In genomic region chr17:29591737-29592624, GRCh38 we compare ENCODE assay signal across 8 cellular contexts. TPM values are rescaled to one million over a fixed set of nuclear protein-coding genes. Genes with fewer than 3 reads are reported as not detected.
DNase-seq lines count a peak whose midpoint lies in the region; ATAC-seq and TF ChIP-seq lines count a peak whose summit lies in the region.

No MANE protein-coding gene starts in this region.

- peaks cover 26 to 29% of the 10 kb centered on the region in 2 donors for H3K4me1 Mint-ChIP-seq in natural killer cell treated with Interleukin-12 subunit alpha and Interleukin-12 subunit beta and Interleukin-15 and Interleukin-18, amount 100 ng/mL, for 72 hours (ENCODE audit: low read depth in 2 of 2)
- H3K4me1 Mint-ChIP-seq in stimulated activated naive CD8-positive, alpha-beta T cell treated with anti-CD3 and anti-CD28 coated beads, Interleukin-15, amount 100 ng/mL, for 72 hours: peaks cover 77% of the 10 kb centered on the region

- peak overlapping the region; percentile 60 for H3K4me3 Mint-ChIP-seq in natural killer cell treated with Interleukin-12 subunit alpha and Interleukin-12 subunit beta and Interleukin-15 and Interleukin-18, amount 100 ng/mL, for 72 hours
- H3K4me3 Mint-ChIP-seq in stimulated activated naive CD8-positive, alpha-beta T cell treated with anti-CD3 and anti-CD28 coated beads, Interleukin-15, amount 100 ng/mL, for 72 hours: peak overlapping the region; percentile 82 to 91

- H2AFZ ChIP-seq in Loucy (ENCODE audit: low read length): peak overlapping the region; percentile 100

- peak overlapping the region; percentile 78 for H3K9ac ChIP-seq in Loucy (ENCODE audit: low read depth, low read length, poor library complexity, severe bottlenecking)

- H3K27ac Mint-ChIP-seq in natural killer cell treated with Interleukin-12 subunit alpha and Interleukin-12 subunit beta and Interleukin-15 and Interleukin-18, amount 100 ng/mL, for 72 hours: peak overlapping the region in 1 of 2 donors; percentile 16
- H3K27ac Mint-ChIP-seq in stimulated activated naive CD8-positive, alpha-beta T cell treated with anti-CD3 and anti-CD28 coated beads, Interleukin-15, amount 100 ng/mL, for 72 hours: no peak overlapping the region

- no peaks in the 10 kb centered on the region for H3F3A ChIP-seq in Loucy (ENCODE audit: low read depth)

- peak; percentile 88 for TF ChIP-seq CTCF in Loucy (conservative IDR thresholded peaks at IDR 0.05; ENCODE audit: low read length)

- ATAC-seq in natural killer cell treated with Interleukin-12 subunit alpha and Interleukin-12 subunit beta and Interleukin-15 and Interleukin-18, amount 100 ng/mL, for 72 hours: peak; percentile 50 to 68
- ATAC-seq in stimulated activated naive CD8-positive, alpha-beta T cell treated with anti-CD3 and anti-CD28 coated beads, Interleukin-15, amount 100 ng/mL, for 72 hours: peak; percentile 51
- ATAC-seq in GM21619 (IDR thresholded peaks at IDR 0.05; ENCODE audit: unreplicated experiment): no peak

- no peaks in the 10 kb centered on the region for H3K9me3 ChIP-seq in Loucy (ENCODE audit: insufficient read depth, low read depth, low read length)

- no peaks in the 10 kb centered on the region for H3K9me3 Mint-ChIP-seq in natural killer cell treated with Interleukin-12 subunit alpha and Interleukin-12 subunit beta and Interleukin-15 and Interleukin-18, amount 100 ng/mL, for 72 hours
- H3K9me3 Mint-ChIP-seq in stimulated activated naive CD8-positive, alpha-beta T cell treated with anti-CD3 and anti-CD28 coated beads, Interleukin-15, amount 100 ng/mL, for 72 hours: no peaks in the 10 kb centered on the region

- peaks cover 0 to 2% of the 10 kb centered on the region in 2 donors for H3K27me3 Mint-ChIP-seq in natural killer cell treated with Interleukin-12 subunit alpha and Interleukin-12 subunit beta and Interleukin-15 and Interleukin-18, amount 100 ng/mL, for 72 hours
- H3K27me3 Mint-ChIP-seq in stimulated activated naive CD8-positive, alpha-beta T cell treated with anti-CD3 and anti-CD28 coated beads, Interleukin-15, amount 100 ng/mL, for 72 hours: no peaks in the 10 kb centered on the region

- peaks cover 29% of the 10 kb centered on the region for H3K79me2 ChIP-seq in Loucy (ENCODE audit: insufficient read depth, low read length)

- DNase-seq in EL (peak; percentile 84), RPMI8226 (peak; percentile 86), fibroblast of peridontal ligament (ENCODE audit: extremely low read depth) (peak; percentile 61)
- peak; percentile 72 for DNase-seq in activated T-helper 9 cell treated with anti-CD3 and anti-CD28 coated beads, Interleukin-2, amount 50 U/mL, for 16 hours (ENCODE audit: low read depth)
- DNase-seq in natural killer cell treated with Interleukin-12 subunit alpha and Interleukin-12 subunit beta and Interleukin-15 and Interleukin-18, amount 100 ng/mL, for 72 hours (ENCODE audit: low spot score): peak; percentile 82
- DNase-seq in stimulated activated naive CD8-positive, alpha-beta T cell treated with anti-CD3 and anti-CD28 coated beads, Interleukin-15, amount 100 ng/mL, for 72 hours: peak; percentile 83 to 84

- H3K4me2 ChIP-seq in Loucy (ENCODE audit: low read depth, low read length, poor library complexity, severe bottlenecking): peak overlapping the region; percentile 98

- peaks cover 18% of the 10 kb centered on the region for H4K20me1 ChIP-seq in Loucy (ENCODE audit: insufficient read depth, low read length, poor library complexity, severe bottlenecking)

- peak overlapping the region; percentile 94 for H3K4me3 ChIP-seq in Loucy (ENCODE audit: low read length, poor library complexity, severe bottlenecking)

- H3K36me3 ChIP-seq in Loucy (ENCODE audit: insufficient read depth, low read length): no peaks in the 10 kb centered on the region

- no peaks in the 10 kb centered on the region for H3K9me2 ChIP-seq in Loucy (replicated peaks; ENCODE audit: low read depth, low read length)

- H3K4me1 ChIP-seq in Loucy (ENCODE audit: insufficient read depth, low read length, poor library complexity, severe bottlenecking): peaks cover 48% of the 10 kb centered on the region

- no peaks in the 10 kb centered on the region for H3K27me3 ChIP-seq in Loucy (ENCODE audit: insufficient read depth, low read length, poor library complexity, severe bottlenecking)

- no peaks in the 10 kb centered on the region for H3K36me3 Mint-ChIP-seq in natural killer cell treated with Interleukin-12 subunit alpha and Interleukin-12 subunit beta and Interleukin-15 and Interleukin-18, amount 100 ng/mL, for 72 hours

RNA-seq across cellular contexts. Expression of gene ANKRD13B, which starts 1.0 kb away (rescaled TPM):
- 10 to 100 TPM in 1 of 2 donors, 1 to 10 TPM in 1; 4.4 to 32.5 TPM for total RNA-seq in natural killer cell treated with Interleukin-12 subunit alpha and Interleukin-12 subunit beta and Interleukin-15 and Interleukin-18, amount 100 ng/mL, for 72 hours

RNA-seq across cellular contexts. Expression of gene GIT1, which starts 2.5 kb away (rescaled TPM):
- 100 to 1,000 TPM in 1 of 2 donors, 10 to 100 TPM in 1; 40.8 to 111 TPM for total RNA-seq in natural killer cell treated with Interleukin-12 subunit alpha and Interleukin-12 subunit beta and Interleukin-15 and Interleukin-18, amount 100 ng/mL, for 72 hours

RNA-seq across cellular contexts. Expression of gene TP53I13, which starts 23.5 kb away (rescaled TPM):
- total RNA-seq in natural killer cell treated with Interleukin-12 subunit alpha and Interleukin-12 subunit beta and Interleukin-15 and Interleukin-18, amount 100 ng/mL, for 72 hours: 10 to 100 TPM; 61.6 to 95.5 TPM

RNA-seq across cellular contexts. Expression of gene ABHD15, which starts 25.1 kb away (rescaled TPM):
- total RNA-seq in natural killer cell treated with Interleukin-12 subunit alpha and Interleukin-12 subunit beta and Interleukin-15 and Interleukin-18, amount 100 ng/mL, for 72 hours: 10 to 100 TPM; 12.6 to 20.3 TPM

RNA-seq across cellular contexts. Expression of gene CORO6, which starts 30.7 kb away (rescaled TPM):
- 10 to 100 TPM in 1 of 2 donors, 1 to 10 TPM in 1; 2.1 to 10.2 TPM for total RNA-seq in natural killer cell treated with Interleukin-12 subunit alpha and Interleukin-12 subunit beta and Interleukin-15 and Interleukin-18, amount 100 ng/mL, for 72 hours
